In the genomic region with DNA sequence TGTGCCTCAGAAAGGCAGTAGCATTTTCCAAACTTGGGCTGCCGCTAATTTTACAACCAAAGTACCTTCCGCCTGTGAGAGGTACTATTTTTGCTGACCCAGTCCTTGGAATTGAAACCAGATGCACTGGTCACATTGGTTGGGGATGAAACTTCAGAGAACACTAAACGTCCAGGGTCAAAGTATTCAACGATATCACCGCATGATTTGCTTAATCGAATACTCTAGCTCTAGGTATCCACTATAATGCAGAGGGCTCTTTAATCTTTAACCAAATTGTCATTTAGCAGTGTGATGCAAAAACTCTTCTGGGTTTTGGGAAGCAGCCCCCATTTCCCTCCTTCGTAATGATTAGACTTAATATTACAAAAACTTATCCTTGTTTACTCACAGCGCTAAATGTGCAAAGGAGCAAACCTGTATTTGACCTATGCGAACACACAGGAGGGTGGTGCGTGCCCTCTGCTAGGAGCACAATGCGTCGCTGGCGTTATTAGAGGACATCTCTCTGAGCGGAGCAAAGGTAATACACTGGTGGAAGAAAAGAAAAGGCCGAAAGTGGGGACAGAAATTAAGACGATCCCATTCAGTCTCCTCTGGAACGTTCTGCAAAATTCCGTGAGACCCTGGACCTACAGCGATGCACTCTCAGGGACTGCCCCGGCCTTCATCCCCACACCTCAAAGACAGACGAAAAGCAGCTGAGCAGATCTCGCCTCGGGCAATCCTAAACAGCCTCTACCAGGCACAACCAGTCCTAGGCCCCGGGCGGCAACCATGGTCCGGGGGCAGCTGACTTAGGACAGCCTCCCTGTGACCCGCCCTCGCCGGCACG, we compare ENCODE assay signal across 8 cellular contexts. TPM values are rescaled to one million over a fixed set of nuclear protein-coding genes. Genes with fewer than 3 reads are reported as not detected.
DNase-seq lines count a peak whose midpoint lies in the region; ATAC-seq and TF ChIP-seq lines count a peak whose summit lies in the region.

No MANE protein-coding gene starts in this region.

- no peaks in the 10 kb centered on the region for H3K27me3 ChIP-seq in right lobe of liver

- H3K9me3 ChIP-seq in right lobe of liver = no peaks in the 10 kb centered on the region

- H3K36me3 Mint-ChIP-seq in activated T-cell treated with anti-CD3 and anti-CD28 coated beads, Interleukin-2, amount 50 U/mL, for 4 hours (ENCODE audit: insufficient read depth) = no peaks in the 10 kb centered on the region
- H3K36me3 Mint-ChIP-seq in type B pancreatic cell = peaks cover 5% of the 10 kb centered on the region

- peaks cover 34% of the 10 kb centered on the region for H3K4me1 Mint-ChIP-seq in activated T-cell treated with anti-CD3 and anti-CD28 coated beads, Interleukin-2, amount 50 U/mL, for 4 hours (ENCODE audit: low read depth)
- H3K4me1 Mint-ChIP-seq in type B pancreatic cell (ENCODE audit: unreplicated experiment) = peaks cover 13% of the 10 kb centered on the region

- H3K36me3 ChIP-seq in right lobe of liver = no peaks in the 10 kb centered on the region

- peak overlapping the region; percentile 84 for H3K27ac Mint-ChIP-seq in type B pancreatic cell

- peaks cover 2% of the 10 kb centered on the region for H3K27me3 Mint-ChIP-seq in activated T-cell treated with anti-CD3 and anti-CD28 coated beads, Interleukin-2, amount 50 U/mL, for 4 hours (ENCODE audit: low read depth)
- no peaks in the 10 kb centered on the region for H3K27me3 Mint-ChIP-seq in type B pancreatic cell

- no peak for ATAC-seq in activated T-cell treated with anti-CD3 and anti-CD28 coated beads, Interleukin-2, amount 50 U/mL, for 4 hours
- ATAC-seq in right lobe of liver = peak; percentile 5 to 38 (median 9)

- no peak for DNase-seq in activated T-cell treated with anti-CD3 and anti-CD28 coated beads, Interleukin-2, amount 50 U/mL, for 4 hours
- DNase-seq in activated T-cell treated with anti-CD3 and anti-CD28 coated beads for 4 hours (no peak), astrocyte of the hippocampus (ENCODE audit: low read depth, low spot score) (peak; percentile 13), right lobe of liver (peak in 1 of 3 donors; percentile 60), type B pancreatic cell (ENCODE audit: extremely low spot score, unreplicated experiment) (no peak), GOT3 (lab: John Stamatoyannopoulos, UW) (no peak), CD1c-positive myeloid dendritic cell (ENCODE audit: extremely low spot score) (no peak)
- no peak for DNase-seq in stimulated activated CD4-positive, alpha-beta T cell treated with anti-CD3 and anti-CD28 coated beads, Interleukin-4, amount 100 ng/mL, for 1 hour

- intact Hi-C loops in right lobe of liver (cut with DNase I) = loop anchor here in 1 of 2 donors (10.0 kb wide), 1 partner anchor 133 kb away; no protein-coding TSS in a partner anchor

- H3K9me3 Mint-ChIP-seq in activated T-cell treated with anti-CD3 and anti-CD28 coated beads, Interleukin-2, amount 50 U/mL, for 4 hours = peaks cover 4% of the 10 kb centered on the region
- no peaks in the 10 kb centered on the region for H3K9me3 Mint-ChIP-seq in type B pancreatic cell

- peaks cover 0 to 53% (median 16%) of the 10 kb centered on the region in 4 donors for H3K4me1 ChIP-seq in right lobe of liver

- H3K27ac ChIP-seq in right lobe of liver = peak overlapping the region; percentile 86 to 93 (median 87)

- peak; percentile 72 for TF ChIP-seq POLR2A in right lobe of liver (IDR thresholded peaks at IDR 0.05)

- peak overlapping the region; percentile 79 for H3K4me3 Mint-ChIP-seq in activated T-cell treated with anti-CD3 and anti-CD28 coated beads, Interleukin-2, amount 50 U/mL, for 4 hours
- H3K4me3 Mint-ChIP-seq in type B pancreatic cell = peak overlapping the region; percentile 86

- peak overlapping the region; percentile 45 to 48 (median 47) for H3K4me3 ChIP-seq in right lobe of liver

- TF ChIP-seq CTCF in right lobe of liver (IDR thresholded peaks at IDR 0.05) (no peak), type B pancreatic cell (conservative IDR thresholded peaks at IDR 0.05) (no peak)

- 41% methylated on average over 18 of the region's 30 CpGs for WGBS in right lobe of liver (ENCODE audit: insufficient coverage, low coverage, low lambda C conversion rate, missing lambda C conversion rate)

RNA-seq across cellular contexts. Expression of gene EEPD1, which starts 0.9 kb away (rescaled TPM):
- total RNA-seq in activated T-cell treated with anti-CD3 and anti-CD28 coated beads, Interleukin-2, amount 50 U/mL, for 4 hours = 1 to 10 TPM in 2 of 3 donors, under 1 TPM in 1; 0.63 to 1.4 (median 1.3) TPM
- total RNA-seq in right lobe of liver = 10 to 100 TPM in 4 of 6 experiments, 1 to 10 TPM in 2; 5.9 to 18.6 (median 10.6) TPM
- 3.8 and 35.8 TPM in 2 replicates for total RNA-seq in type B pancreatic cell (ENCODE audit: low replicate concordance)

Comparison
In these comparisons a context has a peak if more than half of its experiments do, and no peak if none do; other contexts are left out.
1. ATAC-seq: peak in right lobe of liver (4 of 4); none in activated T-cell treated with anti-CD3 and anti-CD28 coated beads, Interleukin-2, amount 50 U/mL, for 4 hours (0 of 2).